Comparison of ENCODE assay signal across 25 cellular contexts in genomic region chrX:20432048-20432447, GRCh38.
DNase-seq lines count a peak whose midpoint lies in the region; ATAC-seq and TF ChIP-seq lines count a peak whose summit lies in the region.
"Had no signal": no experiment of that assay in that cellular context is flagged by ENCODE, and none has a peak within 500 bp of the region (broad histone marks: within the 10 kb centered on the region; RNA-seq: fewer than 3 reads in every experiment).

No MANE protein-coding gene starts in this region.

- intact Hi-C loops in activated T-helper 1 cell treated with anti-CD3 and anti-CD28 coated beads, Interleukin-12 subunit alpha, Interleukin-12 subunit beta, Interleukin-2, Interleukin-4 antibody, amounts not matched to agents 30 ng/mL and 10 ng/mL and 1 ng/mL, durations not matched to agents 14 hours and 24 hours and 36 hours (cut with micrococcal nuclease): loop anchor here (2.0 kb wide), 1 partner anchor 17 kb away; no protein-coding TSS in a partner anchor
- intact Hi-C loops in vagina (cut with DNase I): no loop called here

- H3F3A ChIP-seq in GM23248 (ENCODE audit: insufficient read depth): no peaks in the 10 kb centered on the region; the same call in 1 of the 2 replicates

- no peak overlapping the region for H2AFZ ChIP-seq in GM23248

- no peak for ATAC-seq in upper lobe of left lung (ENCODE audit: low FRiP score in 2 of 2)
- ATAC-seq: activated CD8-positive, alpha-beta T cell treated with anti-CD3 and anti-CD28 coated beads for 36 hours; body of pancreas; left colon; Right ventricle myocardium inferior; T-cell had no signal

- H3K27ac ChIP-seq in GM23248 (no peak overlapping the region), upper lobe of left lung (no peak overlapping the region), vagina (no peak overlapping the region)
- H3K27ac ChIP-seq: body of pancreas, skin epidermis had no signal

- no peak for TF ChIP-seq CTCF in upper lobe of left lung (IDR thresholded peaks at IDR 0.05)
- no peak for TF ChIP-seq CTCF in vagina (IDR thresholded peaks at IDR 0.05)

- H3K27ac Mint-ChIP-seq in activated T-helper 1 cell treated with anti-CD3 and anti-CD28 coated beads, Interleukin-12 subunit alpha, Interleukin-12 subunit beta, Interleukin-2, Interleukin-4 antibody, amounts not matched to agents 30 ng/mL and 10 ng/mL and 1 ng/mL, durations not matched to agents 14 hours and 24 hours and 36 hours: peak overlapping the region; percentile 92
- H3K27ac Mint-ChIP-seq: activated B cell treated with CpG ODN at 0.5 μM for 24 hours; activated T-cell treated with anti-CD3 and anti-CD28 coated beads, Interleukin-2, amount 50 U/mL, for 24 hours; nephron progenitor cell; progenitor cell of endocrine pancreas had no signal

- H3K9me2 ChIP-seq in GM23248 (ENCODE audit: insufficient read depth): no peaks in the 10 kb centered on the region

- H3K79me2 ChIP-seq in GM23248 (ENCODE audit: insufficient read depth): no peaks in the 10 kb centered on the region

- no peaks in the 10 kb centered on the region for H3K9me3 Mint-ChIP-seq in activated T-helper 1 cell treated with anti-CD3 and anti-CD28 coated beads, Interleukin-12 subunit alpha, Interleukin-12 subunit beta, Interleukin-2, Interleukin-4 antibody, amounts not matched to agents 30 ng/mL and 10 ng/mL and 1 ng/mL, durations not matched to agents 14 hours and 24 hours and 36 hours
- H3K9me3 Mint-ChIP-seq: activated B cell treated with CpG ODN at 0.5 μM for 24 hours; activated CD8-positive, alpha-beta T cell treated with anti-CD3 and anti-CD28 coated beads for 36 hours; activated naive CD4-positive, alpha-beta T cell treated with anti-CD3 and anti-CD28 coated beads, Interleukin-2, amount 10 ng/mL, durations not matched to agents 7 days and 5 days; activated T-cell treated with anti-CD3 and anti-CD28 coated beads, Interleukin-2, amount 50 U/mL, for 24 hours; T-cell had no signal

- DNase-seq in A172 (ENCODE audit: low spot score) (peak; percentile 63), GM23248 (peak; percentile 26), fibroblast of peridontal ligament (ENCODE audit: extremely low read depth) (peak; percentile 40), cerebellar nuclear complex (lab: John Stamatoyannopoulos, UW) (no peak), upper lobe of left lung (no peak), vagina (ENCODE audit: extremely low spot score in 2 of 2) (no peak), amniotic stem cell (lab: John Stamatoyannopoulos, UW) (no peak)
- DNase-seq in activated T-helper 1 cell treated with anti-CD3 and anti-CD28 coated beads, Interleukin-12 subunit alpha, Interleukin-12 subunit beta, Interleukin-2, Interleukin-4 antibody, amounts not matched to agents 30 ng/mL and 10 ng/mL and 1 ng/mL, durations not matched to agents 14 hours and 24 hours and 36 hours (ENCODE audit: low spot score): no peak
- DNase-seq: activated B cell treated with CpG ODN at 0.5 μM for 24 hours; activated CD8-positive, alpha-beta T cell treated with anti-CD3 and anti-CD28 coated beads for 36 hours; activated naive CD4-positive, alpha-beta T cell treated with anti-CD3 and anti-CD28 coated beads, Interleukin-2, amount 10 ng/mL, durations not matched to agents 7 days and 5 days; activated T-cell treated with anti-CD3 and anti-CD28 coated beads, Interleukin-2, amount 50 U/mL, for 24 hours; body of pancreas; cortex of kidney; DMS153; left colon; NCI-H1105; NCI-H2081; NCI-H524; nephron progenitor cell; stimulated activated CD4-positive, alpha-beta T cell treated with anti-CD3 and anti-CD28 coated beads, Interleukin-4, amount 100 ng/mL, for 1 hour; T-cell had no signal

- H3K4me1 ChIP-seq in GM23248 (ENCODE audit: insufficient read depth): peaks cover 6% of the 10 kb centered on the region; the same call in 1 of the 2 replicates
- peaks cover 0 to 4% (median 0%) of the 10 kb centered on the region in 4 donors for H3K4me1 ChIP-seq in upper lobe of left lung
- H3K4me1 ChIP-seq in vagina: no peaks in the 10 kb centered on the region
- H3K4me1 ChIP-seq: body of pancreas had no signal

- H3K4me2 ChIP-seq in GM23248 (ENCODE audit: unreplicated experiment): no peak overlapping the region

- H3K36me3 ChIP-seq in GM23248 (ENCODE audit: low read depth) (no peaks in the 10 kb centered on the region), upper lobe of left lung (no peaks in the 10 kb centered on the region), vagina (no peaks in the 10 kb centered on the region)

- H3K4me1 Mint-ChIP-seq in activated T-helper 1 cell treated with anti-CD3 and anti-CD28 coated beads, Interleukin-12 subunit alpha, Interleukin-12 subunit beta, Interleukin-2, Interleukin-4 antibody, amounts not matched to agents 30 ng/mL and 10 ng/mL and 1 ng/mL, durations not matched to agents 14 hours and 24 hours and 36 hours (ENCODE audit: low read depth): peaks cover 21% of the 10 kb centered on the region

- H3K9me3 ChIP-seq in GM23248 (ENCODE audit: low read depth) (no peaks in the 10 kb centered on the region), upper lobe of left lung (no peaks in the 10 kb centered on the region), vagina (no peaks in the 10 kb centered on the region)
- H3K9me3 ChIP-seq: body of pancreas had no signal

- no peak for TF ChIP-seq POLR2A in upper lobe of left lung (IDR thresholded peaks at IDR 0.05)
- TF ChIP-seq POLR2A in vagina (IDR thresholded peaks at IDR 0.05): no peak

- H3K4me3 Mint-ChIP-seq in activated T-helper 1 cell treated with anti-CD3 and anti-CD28 coated beads, Interleukin-12 subunit alpha, Interleukin-12 subunit beta, Interleukin-2, Interleukin-4 antibody, amounts not matched to agents 30 ng/mL and 10 ng/mL and 1 ng/mL, durations not matched to agents 14 hours and 24 hours and 36 hours: no peak overlapping the region
- H3K4me3 Mint-ChIP-seq: activated B cell treated with CpG ODN at 0.5 μM for 24 hours; activated CD8-positive, alpha-beta T cell treated with anti-CD3 and anti-CD28 coated beads for 36 hours; activated naive CD4-positive, alpha-beta T cell treated with anti-CD3 and anti-CD28 coated beads, Interleukin-2, amount 10 ng/mL, durations not matched to agents 7 days and 5 days; activated T-cell treated with anti-CD3 and anti-CD28 coated beads, Interleukin-2, amount 50 U/mL, for 24 hours; nephron progenitor cell had no signal

- in situ Hi-C loops in GM23248 (cut with MboI): loop anchor here (10.0 kb wide), 1 partner anchor 177 kb away; no protein-coding TSS in a partner anchor

- no peaks in the 10 kb centered on the region for H3K27me3 Mint-ChIP-seq in activated T-helper 1 cell treated with anti-CD3 and anti-CD28 coated beads, Interleukin-12 subunit alpha, Interleukin-12 subunit beta, Interleukin-2, Interleukin-4 antibody, amounts not matched to agents 30 ng/mL and 10 ng/mL and 1 ng/mL, durations not matched to agents 14 hours and 24 hours and 36 hours (ENCODE audit: insufficient read depth)
- H3K27me3 Mint-ChIP-seq: activated B cell treated with CpG ODN at 0.5 μM for 24 hours; activated CD8-positive, alpha-beta T cell treated with anti-CD3 and anti-CD28 coated beads for 36 hours; activated naive CD4-positive, alpha-beta T cell treated with anti-CD3 and anti-CD28 coated beads, Interleukin-2, amount 10 ng/mL, durations not matched to agents 7 days and 5 days; progenitor cell of endocrine pancreas; T-cell had no signal

- 23 to 25% methylated on average over 3 of the region's 3 CpGs for WGBS in GM23248 (ENCODE audit: low coverage in 1 of 2, low lambda C conversion rate in 2 of 2, missing lambda C conversion rate in 2 of 2), 2 experiments
- 76 to 89% methylated on average over 3 of the region's 3 CpGs for WGBS in upper lobe of left lung, 2 donors

- H4K20me1 ChIP-seq in GM23248 (ENCODE audit: insufficient read depth): no peaks in the 10 kb centered on the region

- H3K4me3 ChIP-seq in GM23248 (no peak overlapping the region), upper lobe of left lung (no peak overlapping the region), vagina (no peak overlapping the region)
- H3K4me3 ChIP-seq: body of pancreas, skin epidermis had no signal

- TF ChIP-seq EP300 in upper lobe of left lung (IDR thresholded peaks at IDR 0.05): no peak

- H3K27me3 ChIP-seq in GM23248 (replicated peaks; ENCODE audit: insufficient read depth): no peaks in the 10 kb centered on the region
- H3K27me3 ChIP-seq in upper lobe of left lung: no peaks in the 10 kb centered on the region
- no peaks in the 10 kb centered on the region for H3K27me3 ChIP-seq in vagina
- H3K27me3 ChIP-seq: body of pancreas had no signal

- no peaks in the 10 kb centered on the region for H3K36me3 Mint-ChIP-seq in activated T-helper 1 cell treated with anti-CD3 and anti-CD28 coated beads, Interleukin-12 subunit alpha, Interleukin-12 subunit beta, Interleukin-2, Interleukin-4 antibody, amounts not matched to agents 30 ng/mL and 10 ng/mL and 1 ng/mL, durations not matched to agents 14 hours and 24 hours and 36 hours (ENCODE audit: low read depth)
- H3K36me3 Mint-ChIP-seq: activated naive CD4-positive, alpha-beta T cell treated with anti-CD3 and anti-CD28 coated beads, Interleukin-2, amount 10 ng/mL, durations not matched to agents 7 days and 5 days; T-cell had no signal

- no peak overlapping the region for H3K9ac ChIP-seq in GM23248

Comparison
In these comparisons a context has a peak if more than half of its experiments do, and no peak if none do; other contexts are left out.
1. DNase-seq: peak in A172 (single experiment), GM23248 (single experiment) and fibroblast of peridontal ligament (single experiment); none in activated T-helper 1 cell treated with anti-CD3 and anti-CD28 coated beads, Interleukin-12 subunit alpha, Interleukin-12 subunit beta, Interleukin-2, Interleukin-4 antibody, amounts not matched to agents 30 ng/mL and 10 ng/mL and 1 ng/mL, durations not matched to agents 14 hours and 24 hours and 36 hours (single experiment), cerebellar nuclear complex (0 of 2), upper lobe of left lung (0 of 2), vagina (0 of 2) and amniotic stem cell (single experiment).